In the genomic region with DNA sequence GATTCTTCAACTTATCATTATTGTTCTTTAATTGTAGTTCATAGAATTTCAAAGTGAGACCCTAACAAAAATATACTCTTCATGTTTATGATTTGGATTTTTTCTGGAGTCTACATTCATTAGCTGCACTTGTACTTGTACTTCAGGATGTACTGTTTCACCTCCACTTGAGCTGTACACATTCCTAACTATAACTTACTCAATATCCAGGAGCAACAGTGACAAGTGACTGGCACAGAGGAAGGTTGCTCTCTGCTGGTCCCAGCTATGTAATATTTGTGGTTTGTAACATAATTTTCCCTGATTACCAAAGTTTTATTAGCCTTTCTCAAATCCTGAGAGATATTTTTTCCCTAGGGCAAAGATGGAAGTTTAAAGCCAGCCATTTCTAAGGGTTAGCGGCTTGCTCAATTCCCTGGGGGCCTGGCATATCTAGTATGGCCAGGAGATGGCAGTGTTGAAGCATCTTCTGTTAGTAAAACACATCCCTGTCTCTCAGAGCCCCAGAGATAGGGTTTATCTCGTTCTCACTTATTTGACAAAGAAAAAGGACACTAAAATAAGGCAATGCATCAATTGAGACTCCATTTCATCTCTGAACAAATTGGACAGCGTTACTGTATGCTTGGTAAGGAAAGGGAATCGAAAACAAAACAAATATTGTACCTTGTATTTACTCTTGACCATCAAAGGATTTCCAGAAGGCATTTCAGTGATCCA, we compare ENCODE assay signal across 9 cellular contexts. TPM values are rescaled to one million over a fixed set of nuclear protein-coding genes. Genes with fewer than 3 reads are reported as not detected.
DNase-seq lines count a peak whose midpoint lies in the region; ATAC-seq, FAIRE-seq and TF ChIP-seq lines count a peak whose summit lies in the region.
"Had no signal": no experiment of that assay in that cellular context is flagged by ENCODE, and none has a peak within 500 bp of the region (broad histone marks: within the 10 kb centered on the region; RNA-seq: fewer than 3 reads in every experiment).

No MANE protein-coding gene starts in this region.

- H3K27me3 Mint-ChIP-seq in H9 (ENCODE audit: low read depth) = no peaks in the 10 kb centered on the region

- ATAC-seq in K562 = peak; percentile 97

- no peak overlapping the region for H3K56ac ChIP-seq in H9 (ENCODE audit: insufficient read length, low read depth, low read length)

- H2AFZ ChIP-seq in H9 (ENCODE audit: low read length) (no peak overlapping the region), MM.1S (ENCODE audit: low read length) (0 out of 2 replicates have a peak overlapping the region, but pooled peaks have one; percentile 18), K562 (ENCODE audit: low read depth, low read length) (peak overlapping the region; percentile 79)

- H3K4ac ChIP-seq in H9 (ENCODE audit: low read depth, low read length) = no peak overlapping the region

- TF ChIP-seq CTCF in H9 (conservative IDR thresholded peaks at IDR 0.05) (peak; percentile 91), MM.1S (IDR thresholded peaks at IDR 0.05; ENCODE audit: low read length) (peak; percentile 86), K562 (IDR thresholded peaks at IDR 0.05 in 2 of 3, conservative IDR thresholded peaks at IDR 0.05 in 1 of 3; ENCODE audit: insufficient read depth in 2 of 3, low read depth in 1 of 3, low read length in 3 of 3) (peak; percentile 80 to 92 (median 88))

- no peaks in the 10 kb centered on the region for H3K9me1 ChIP-seq in K562 (ENCODE audit: control insufficient read depth, insufficient read depth, low read length)

- H2BK120ac ChIP-seq in H9 (ENCODE audit: low read depth, low read length, poor library complexity, severe bottlenecking) = no peak overlapping the region

- no peaks in the 10 kb centered on the region for H3K79me1 ChIP-seq in H9 (ENCODE audit: insufficient read depth, low read depth, low read length, poor library complexity, severe bottlenecking)

- H3K27me3 ChIP-seq in H9 (ENCODE audit: insufficient read depth, low read length) (no peaks in the 10 kb centered on the region), MM.1S (replicated peaks; ENCODE audit: insufficient read depth, low read length) (no peaks in the 10 kb centered on the region), K562 (ENCODE audit: control insufficient read depth in 2 of 2, insufficient read depth in 2 of 2, low read length in 2 of 2) (no peaks in the 10 kb centered on the region)

- peak; percentile 2 for DNase-seq in NK-92 treated with Interleukin-12 subunit alpha and Interleukin-12 subunit beta, amount 100 ng/mL, for 24 hours (lab: John Stamatoyannopoulos, UW)
- no peak for DNase-seq in NK-92 (lab: John Stamatoyannopoulos, UW; ENCODE audit: unreplicated experiment)
- peak; percentile 71 for DNase-seq in H9
- peak; percentile 67 for DNase-seq in MM.1S
- DNase-seq in SW480 (ENCODE audit: low spot score) = peak; percentile 59
- DNase-seq in K562 (ENCODE audit: extremely low read depth in 1 of 4, low spot score in 3 of 4) = peak; percentile 67 to 91 (median 76)
- DNase-seq in iPS-NIHi7 (ENCODE audit: extremely low spot score) = peak; percentile 64
- DNase-seq in stimulated activated CD4-positive, alpha-beta T cell treated with anti-CD3 and anti-CD28 coated beads, Interleukin-15, amount 100 ng/mL, for 24 hours = peak; percentile 62

- no peak for TF ChIP-seq POLR2A in K562 (conservative IDR thresholded peaks at IDR 0.05)

- no peak overlapping the region for H3K9ac ChIP-seq in H9 (ENCODE audit: extremely low read depth, insufficient read length, low read length)
- no peak overlapping the region for H3K9ac ChIP-seq in MM.1S (ENCODE audit: low read length)
- H3K9ac ChIP-seq in K562 (ENCODE audit: insufficient read depth in 1 of 2, low read depth in 2 of 2, low read length in 2 of 2) = no peak overlapping the region

- H2BK15ac ChIP-seq in H9 (ENCODE audit: low read depth, low read length) = no peak overlapping the region

- H4K8ac ChIP-seq in H9 (replicated peaks; ENCODE audit: insufficient read length, low read depth, low read length) = no peak overlapping the region

- H3K36me3 Mint-ChIP-seq in H9 (ENCODE audit: insufficient read depth in 1 of 3, low read depth in 3 of 3) = no peaks in the 10 kb centered on the region

- H3K9me3 Mint-ChIP-seq in H9 = no peaks in the 10 kb centered on the region

- no peak overlapping the region for H2BK5ac ChIP-seq in H9 (ENCODE audit: insufficient read length, low read length)

- TF ChIP-seq EP300 in K562 (IDR thresholded peaks at IDR 0.05; ENCODE audit: low read length) = no peak

- H3F3A ChIP-seq in MM.1S (ENCODE audit: insufficient read depth, low read length) = no peaks in the 10 kb centered on the region

- CTCF ChIA-PET in K562 (lab: Yijun Ruan, JAX; ENCODE audit: low intra/inter-chr PET ratio) = interaction anchor here (0.6 to 2.2 kb wide), 10 partner anchors 14 to 767 kb away, joined by 3 to 16 read pairs (median 3); a partner anchor contains a TSS

- no peak overlapping the region for H2BK12ac ChIP-seq in H9 (ENCODE audit: insufficient read length, low read depth, low read length)

- no peak overlapping the region for H2BK20ac ChIP-seq in H9 (ENCODE audit: low read depth, low read length, poor library complexity, severe bottlenecking)

- intact Hi-C loops in K562 (cut with micrococcal nuclease) = loop anchor here (1.0 to 10.0 kb wide), 9 partner anchors 27 to 499 kb away; a partner anchor contains a TSS

- H3T11ph ChIP-seq in H9 (ENCODE audit: low read length) = no peak overlapping the region

- no peak overlapping the region for H2AK5ac ChIP-seq in H9 (ENCODE audit: insufficient read length, low read length)

- H4K20me1 ChIP-seq in H9 (ENCODE audit: control insufficient read depth, insufficient read depth, insufficient read length) (no peaks in the 10 kb centered on the region), MM.1S (ENCODE audit: insufficient read depth, low read length) (no peaks in the 10 kb centered on the region), K562 (replicated peaks; ENCODE audit: control insufficient read depth, insufficient read depth, low read length) (no peaks in the 10 kb centered on the region)

- H3K23ac ChIP-seq in H9 (ENCODE audit: insufficient read length, low read depth, low read length) = no peak overlapping the region

- H4K91ac ChIP-seq in H9 (ENCODE audit: insufficient read length, low read depth, low read length) = no peak overlapping the region

- peaks cover 3% of the 10 kb centered on the region in 2 experiments; a peak in 3 of 4 replicates for H3K4me1 Mint-ChIP-seq in H9

- H3K27ac ChIP-seq in H9 (ENCODE audit: insufficient read length, low read depth, low read length) = no peak overlapping the region
- no peak overlapping the region for H3K27ac ChIP-seq in MM.1S (ENCODE audit: low read length)
- no peak overlapping the region for H3K27ac ChIP-seq in K562 (ENCODE audit: extremely low read depth, low read depth, low read length)

- no peaks in the 10 kb centered on the region for H3K9me3 ChIP-seq in H9 (ENCODE audit: control insufficient read depth, low read depth, low read length)
- H3K9me3 ChIP-seq in MM.1S (replicated peaks; ENCODE audit: insufficient read depth, low read length) = no peaks in the 10 kb centered on the region
- peaks cover 4% of the 10 kb centered on the region; the same call in 1 of the 2 replicates for H3K9me3 ChIP-seq in K562 (replicated peaks; ENCODE audit: control insufficient read depth, insufficient read depth, low read depth, low read length)

- WGBS in H9 (ENCODE audit: extremely low coverage, insufficient read length, low lambda C conversion rate) = no CpG with 5 or more reads among the region's 4 CpGs
- WGBS in K562 (ENCODE audit: insufficient coverage, low coverage, missing lambda C conversion rate) = 4% methylated on average over 4 of the region's 4 CpGs

- TF ChIP-seq RAD21 in K562 (CRISPR knock-in tag; conservative IDR thresholded peaks at IDR 0.05 in 1 of 2, IDR thresholded peaks at IDR 0.05 in 1 of 2) = peak; percentile 97

- H3K4me3 ChIP-seq in MM.1S (ENCODE audit: low read length) = no peak overlapping the region
- H3K4me3 ChIP-seq in K562 = no peak overlapping the region

- no peak overlapping the region for H3K14ac ChIP-seq in H9 (ENCODE audit: insufficient read depth, low read length)

- H3K36me3 ChIP-seq in MM.1S (replicated peaks; ENCODE audit: insufficient read depth, low read length) (no peaks in the 10 kb centered on the region), K562 (ENCODE audit: control insufficient read depth, insufficient read depth, low read length) (no peaks in the 10 kb centered on the region)

- no peak overlapping the region for H3K4me3 Mint-ChIP-seq in H9

- in situ Hi-C loops in K562 (cut with MboI) = loop anchor here (5.0 kb wide), 3 partner anchors 83 to 258 kb away; a partner anchor contains a TSS

- H3K18ac ChIP-seq in H9 (ENCODE audit: insufficient read length, low read depth, low read length) = no peak overlapping the region

- no peak overlapping the region for H4K5ac ChIP-seq in H9 (ENCODE audit: insufficient read length, low read depth, low read length)

- POLR2A ChIA-PET in K562 (lab: Yijun Ruan, JAX) = interaction anchor here (0.7 to 1.5 kb wide), 3 partner anchors 152 to 747 kb away, joined by 3 to 5 read pairs (median 4); no protein-coding TSS in a partner anchor

- H3K4me2 ChIP-seq in H9 (ENCODE audit: insufficient read depth, insufficient read length, low read length) = no peak overlapping the region
- H3K4me2 ChIP-seq in MM.1S (ENCODE audit: low read depth, low read length) = no peak overlapping the region; the same call in 1 of the 2 replicates
- H3K4me2 ChIP-seq in K562 (ENCODE audit: insufficient read depth, low read length) = peak overlapping the region; percentile 48

- H3K79me2 ChIP-seq in H9 (ENCODE audit: insufficient read depth, low read length) = no peaks in the 10 kb centered on the region
- H3K79me2 ChIP-seq in MM.1S (ENCODE audit: low read length) = no peaks in the 10 kb centered on the region
- H3K79me2 ChIP-seq in K562 (ENCODE audit: control insufficient read depth, insufficient read depth, low read length) = no peaks in the 10 kb centered on the region

- no peaks in the 10 kb centered on the region for H3K4me1 ChIP-seq in H9 (ENCODE audit: insufficient read depth, low read length)
- H3K4me1 ChIP-seq in MM.1S (ENCODE audit: low read length) = no peaks in the 10 kb centered on the region
- H3K4me1 ChIP-seq in K562 (replicated peaks in 1 of 2; ENCODE audit: control insufficient read depth in 2 of 2, insufficient read depth in 2 of 2, low read length in 2 of 2) = peaks cover 0 to 9% of the 10 kb centered on the region in 2 experiments; a peak in 2 of 5 replicates

- H3K23me2 ChIP-seq in H9 (ENCODE audit: insufficient read length, low read depth, low read length, poor library complexity, severe bottlenecking) = no peaks in the 10 kb centered on the region

- H3K27ac Mint-ChIP-seq in H9 = no peak overlapping the region; a peak in 1 of 7 replicates

- no TSS peak for BruUV-seq in K562 (replicated peaks; lab: Mats Ljungman, UMichigan)

- H3K9me2 ChIP-seq in MM.1S (replicated peaks; ENCODE audit: insufficient read depth, low read length) = no peaks in the 10 kb centered on the region

- FAIRE-seq in K562 (lab: Jason Lieb, UNC) = peak; percentile 93

RNA-seq across cellular contexts. Expression of a gene that starts 14.2 kb away (rescaled TPM):
- total RNA-seq in H9 (2021) (not detected in 2 replicates), K562 (2014; rRNA removed) (0.04 TPM in 1 of 2 replicates, not detected in the other), K562 (2014; rRNA removed; fragmentation: Illumina TruSeq; extraction: Trizol) (0.04 TPM in 1 of 2 replicates, not detected in the other), K562 (2015; rRNA removed; fragmentation: Illumina TruSeq; extraction: Trizol) (not detected in 2 replicates), K562 (2021) (not detected in 2 replicates)
- total RNA-seq in K562 (2011; cell fraction: chromatin; rRNA removed; ENCODE audit: low replicate concordance) = 0.07 and 0.12 TPM in 2 replicates
- 0.13 TPM in 1 of 2 replicates, not detected in the other for total RNA-seq in K562 (2011; cell fraction: nucleolus; rRNA removed)
- total RNA-seq in K562 (2011; cell fraction: nucleoplasm; rRNA removed) = 0.88 and 1.8 TPM in 2 replicates
- polyA plus RNA-seq in K562 (2011; rRNA removed) (not detected in 2 replicates), K562 (2014; fragmentation: Illumina TruSeq; extraction: Trizol) (not detected in 2 replicates), K562 (2014; fragmentation: Nextera tagmentation; extraction: Ambion mirVana) (1 to 10 TPM in 1 of 2 experiments, under 1 TPM in 1; 0.94 to 1.1 TPM), K562 (2014; rRNA removed) (not detected in 2 replicates)
- polyA plus RNA-seq in K562 (2011; cell fraction: cytosol; rRNA removed) = not detected in 2 replicates
- not detected in 2 replicates for polyA plus RNA-seq in K562 (2011; cell fraction: nucleus; rRNA removed)
- 0.08 and 0.73 TPM in 2 replicates for polyA plus RNA-seq in K562 (2012)
- polyA minus RNA-seq in K562 (2011; rRNA and poly(A)+ RNA removed) = 0.03 and 0.07 TPM in 2 replicates
- polyA minus RNA-seq in K562 (2011; cell fraction: cytosol; rRNA and poly(A)+ RNA removed) = not detected in 2 replicates
- 0.11 and 0.13 TPM in 2 replicates for polyA minus RNA-seq in K562 (2011; cell fraction: nucleus; rRNA and poly(A)+ RNA removed)
- total RNA-seq: skeletal muscle tissue had no signal

RNA-seq across cellular contexts. Expression of a gene that starts 30.6 kb away (rescaled TPM):
- total RNA-seq in H9 (2021) (0.09 and 0.42 TPM in 2 replicates), K562 (2014; rRNA removed) (not detected in 2 replicates), K562 (2014; rRNA removed; fragmentation: Illumina TruSeq; extraction: Trizol) (0.04 and 0.06 TPM in 2 replicates), K562 (2015; rRNA removed; fragmentation: Illumina TruSeq; extraction: Trizol) (under 0.01 and 0.04 TPM in 2 replicates), K562 (2021) (0.11 TPM in 1 of 2 replicates, not detected in the other)
- total RNA-seq in K562 (2011; cell fraction: chromatin; rRNA removed; ENCODE audit: low replicate concordance) = 0.04 TPM in 1 of 2 replicates, not detected in the other
- total RNA-seq in K562 (2011; cell fraction: nucleolus; rRNA removed) = 0.13 TPM in 1 of 2 replicates, not detected in the other
- total RNA-seq in K562 (2011; cell fraction: nucleoplasm; rRNA removed) = 0.95 and 1.4 TPM in 2 replicates
- polyA plus RNA-seq in K562 (2011; rRNA removed) (not detected in 2 replicates), K562 (2014; fragmentation: Illumina TruSeq; extraction: Trizol) (0.33 TPM in 1 of 2 replicates, not detected in the other), K562 (2014; fragmentation: Nextera tagmentation; extraction: Ambion mirVana) (under 1 TPM; 0.15 to 0.21 TPM), K562 (2014; rRNA removed) (not detected in 2 replicates)
- 0.06 and 0.10 TPM in 2 replicates for polyA plus RNA-seq in K562 (2011; cell fraction: cytosol; rRNA removed)
- polyA plus RNA-seq in K562 (2011; cell fraction: nucleus; rRNA removed) = 0.01 and 0.04 TPM in 2 replicates
- 0.04 TPM in 1 of 2 replicates, not detected in the other for polyA plus RNA-seq in K562 (2012)
- 0.03 TPM in 1 of 2 replicates, not detected in the other for polyA minus RNA-seq in K562 (2011; rRNA and poly(A)+ RNA removed)
- not detected in 2 replicates for polyA minus RNA-seq in K562 (2011; cell fraction: cytosol; rRNA and poly(A)+ RNA removed)
- under 0.01 TPM in 1 of 2 replicates, not detected in the other for polyA minus RNA-seq in K562 (2011; cell fraction: nucleus; rRNA and poly(A)+ RNA removed)
- total RNA-seq: skeletal muscle tissue had no signal

RNA-seq across cellular contexts. Expression of a gene that starts 54.6 kb away (rescaled TPM):
- total RNA-seq in H9 (2021) = not detected in 2 replicates
- total RNA-seq in K562 (2011; cell fraction: chromatin; rRNA removed; ENCODE audit: low replicate concordance) = not detected in 2 replicates
- total RNA-seq in K562 (2011; cell fraction: nucleolus; rRNA removed) = not detected in 2 replicates
- total RNA-seq in K562 (2011; cell fraction: nucleoplasm; rRNA removed) = not detected in 2 replicates
- not detected in 2 replicates for total RNA-seq in K562 (2014; rRNA removed)
- total RNA-seq in K562 (2014; rRNA removed; fragmentation: Illumina TruSeq; extraction: Trizol) = not detected in 2 replicates
- not detected in 2 replicates for total RNA-seq in K562 (2015; rRNA removed; fragmentation: Illumina TruSeq; extraction: Trizol)
- not detected in 2 replicates for total RNA-seq in K562 (2021)
- not detected in 2 replicates for polyA plus RNA-seq in K562 (2011; rRNA removed)
- not detected in 2 replicates for polyA plus RNA-seq in K562 (2011; cell fraction: cytosol; rRNA removed)
- polyA plus RNA-seq in K562 (2011; cell fraction: nucleus; rRNA removed) = not detected in 2 replicates
- not detected in 2 replicates for polyA plus RNA-seq in K562 (2012)
- not detected in 2 replicates for polyA plus RNA-seq in K562 (2014; fragmentation: Illumina TruSeq; extraction: Trizol)
- not detected for polyA plus RNA-seq in K562 (2014; fragmentation: Nextera tagmentation; extraction: Ambion mirVana)
- not detected in 2 replicates for polyA plus RNA-seq in K562 (2014; rRNA removed)
- polyA minus RNA-seq in K562 (2011; rRNA and poly(A)+ RNA removed) = not detected in 2 replicates
- polyA minus RNA-seq in K562 (2011; cell fraction: cytosol; rRNA and poly(A)+ RNA removed) = not detected in 2 replicates
- polyA minus RNA-seq in K562 (2011; cell fraction: nucleus; rRNA and poly(A)+ RNA removed) = not detected in 2 replicates
- total RNA-seq: skeletal muscle tissue had no signal
